In genomic region chr6:7723041-7723447, GRCh38 we compare ENCODE assay signal across 8 cellular contexts. TPM values are rescaled to one million over a fixed set of nuclear protein-coding genes. Genes with fewer than 3 reads are reported as not detected.
DNase-seq lines count a peak whose midpoint lies in the region; ATAC-seq and TF ChIP-seq lines count a peak whose summit lies in the region.

No MANE protein-coding gene starts in this region.

- ATAC-seq in GM18861 (IDR thresholded peaks at IDR 0.05; ENCODE audit: unreplicated experiment) (no peak), GM18873 (IDR thresholded peaks at IDR 0.05; ENCODE audit: low FRiP score, unreplicated experiment) (no peak)

- DNase-seq in Kasumi-1 (lab: John Stamatoyannopoulos, UW) (peak; percentile 64 to 84), SHP77 treated with DMSO at 0.1 percent for 48 hours (lab: John Stamatoyannopoulos, UW) (peak; percentile 50), glutamatergic neuron (peak; percentile 79), posterior cingulate gyrus (peak in 8 of 10 donors; percentile 55 to 91 (median 69))
- peak in 3 of 4 experiments; percentile 18 to 38 (median 23) for DNase-seq in activated naive CD4-positive, alpha-beta T cell (lab: John Stamatoyannopoulos, UW)

- no peaks in the 10 kb centered on the region for H3K36me3 Mint-ChIP-seq in glutamatergic neuron (ENCODE audit: unreplicated experiment)

- peaks cover 2% of the 10 kb centered on the region for H3K9me3 Mint-ChIP-seq in glutamatergic neuron (ENCODE audit: unreplicated experiment)

- no peak overlapping the region for H3K27ac Mint-ChIP-seq in glutamatergic neuron (ENCODE audit: unreplicated experiment)

- H3K4me1 Mint-ChIP-seq in glutamatergic neuron (ENCODE audit: low read depth, unreplicated experiment) = no peaks in the 10 kb centered on the region

- intact Hi-C loops in posterior cingulate gyrus (cut with DNase I) = loop anchor here (2.0 to 5.0 kb wide), 4 partner anchors 269 to 494 kb away; no protein-coding TSS in a partner anchor

- TF ChIP-seq CTCF in GM12872 (IDR thresholded peaks at IDR 0.05; ENCODE audit: insufficient read depth, low read depth, low read length) = peak; percentile 70
- peak; percentile 75 for TF ChIP-seq CTCF in glutamatergic neuron (IDR thresholded peaks at IDR 0.05; ENCODE audit: partially characterized antibody, unreplicated experiment)

- peaks cover 9% of the 10 kb centered on the region for H3K27me3 Mint-ChIP-seq in glutamatergic neuron (ENCODE audit: unreplicated experiment)

- no peak overlapping the region for H3K4me3 Mint-ChIP-seq in glutamatergic neuron (ENCODE audit: unreplicated experiment)

RNA-seq across cellular contexts. Expression of gene BMP6, which starts 2.9 kb away (rescaled TPM):
- total RNA-seq in glutamatergic neuron (ENCODE audit: unreplicated experiment) = 0.25 TPM

Comparison
In these comparisons a context has a peak if more than half of its experiments do, and no peak if none do; other contexts are left out.
1. DNase-seq: peak in every context shown above with its lines; median percentile 79 in glutamatergic neuron; 74 in Kasumi-1; 69 in posterior cingulate gyrus; 50 in SHP77 treated with DMSO at 0.1 percent for 48 hours; 23 in activated naive CD4-positive, alpha-beta T cell.